ENCODE assay signal across 9 cellular contexts in the genomic region with DNA sequence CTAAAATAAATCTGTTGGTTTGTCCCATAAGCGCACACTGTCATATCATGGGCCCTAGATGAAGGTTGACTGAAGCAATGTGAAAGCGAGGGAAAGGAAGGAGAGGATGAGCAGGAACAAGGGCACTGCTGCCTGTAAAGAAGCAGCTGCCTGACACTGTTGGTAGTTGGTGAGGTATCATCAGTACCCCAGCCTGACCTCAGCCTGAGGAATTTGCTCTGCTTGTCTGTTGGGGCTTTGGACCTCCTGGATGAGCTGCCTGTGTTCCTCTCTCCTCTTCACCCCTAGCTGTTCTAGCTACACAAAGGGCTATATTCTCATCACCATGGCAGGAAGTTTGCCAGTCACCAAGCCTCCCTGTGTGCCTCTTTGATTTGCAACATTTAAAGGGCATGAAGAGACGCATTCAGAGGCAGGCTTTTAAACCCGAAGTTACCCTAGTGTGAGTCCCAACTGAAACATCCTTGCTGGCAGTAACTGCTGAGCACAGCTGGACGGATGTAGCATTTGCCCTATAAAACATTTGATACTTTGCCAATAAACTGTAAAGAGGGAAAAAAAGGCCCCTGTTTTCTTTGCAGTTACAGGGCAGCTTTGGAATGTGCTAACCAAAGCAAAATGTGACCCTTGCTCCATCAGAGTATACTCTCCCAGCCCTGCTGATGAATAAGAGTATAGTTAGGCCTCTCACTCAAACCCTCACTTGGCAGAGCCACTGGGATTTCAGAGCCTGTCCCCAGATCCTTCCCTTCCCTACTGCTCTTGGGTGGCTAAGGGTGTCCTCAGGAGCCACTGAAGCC. TPM values are rescaled to one million over a fixed set of nuclear protein-coding genes. Genes with fewer than 3 reads are reported as not detected.
DNase-seq lines count a peak whose midpoint lies in the region; ATAC-seq and TF ChIP-seq lines count a peak whose summit lies in the region.
"Had no signal": no experiment of that assay in that cellular context is flagged by ENCODE, and none has a peak within 500 bp of the region (broad histone marks: within the 10 kb centered on the region; RNA-seq: fewer than 3 reads in every experiment).

No MANE protein-coding gene starts in this region.

- H3K9me3 ChIP-seq in neural progenitor cell (ENCODE audit: low read depth) = no peaks in the 10 kb centered on the region

- no peaks in the 10 kb centered on the region for H3K27me3 ChIP-seq in ACC112 (ENCODE audit: insufficient read depth, low read length)
- H3K27me3 ChIP-seq in neural progenitor cell = no peaks in the 10 kb centered on the region

- CTCF ChIA-PET in activated CD8-positive, alpha-beta T cell treated with anti-CD3 and anti-CD28 coated beads, Interleukin-2, amount 10 ng/mL, durations not matched to agents 7 days and 5 days (lab: Charles Lee) = no interaction called here

- H3K27ac Mint-ChIP-seq in neural progenitor cell = no peak overlapping the region
- no peak overlapping the region for H3K27ac Mint-ChIP-seq in endothelial cell (ENCODE audit: unreplicated experiment)
- no peak overlapping the region for H3K27ac Mint-ChIP-seq in activated CD8-positive, alpha-beta T cell treated with anti-CD3 and anti-CD28 coated beads, Interleukin-2, amount 10 ng/mL, durations not matched to agents 7 days and 5 days

- DNase-seq in NCI-H2029 treated with DMSO at 0.1 percent for 48 hours (lab: John Stamatoyannopoulos, UW) (peak; percentile 44), fibroblast of gingiva (ENCODE audit: low read depth) (peak; percentile 98), neural progenitor cell (ENCODE audit: low spot score) (no peak), endothelial cell (ENCODE audit: low spot score) (no peak)
- DNase-seq in activated CD8-positive, alpha-beta T cell treated with anti-CD3 and anti-CD28 coated beads, Interleukin-2, amount 10 ng/mL, durations not matched to agents 7 days and 5 days = no peak
- DNase-seq in activated CD4-positive, alpha-beta T cell treated with anti-CD3 and anti-CD28 coated beads for 1 hour = no peak
- DNase-seq: SHP77 had no signal

- no peak for TF ChIP-seq CTCF in neural progenitor cell (IDR thresholded peaks at IDR 0.05)
- TF ChIP-seq CTCF in endothelial cell (IDR thresholded peaks at IDR 0.05; ENCODE audit: unreplicated experiment) = no peak

- peak overlapping the region; percentile 13; the same call in 1 of the 2 replicates for H3K4me3 ChIP-seq in ACC112 (ENCODE audit: low read depth, low read length)
- no peak overlapping the region for H3K4me3 ChIP-seq in neural progenitor cell

- H4K20me1 ChIP-seq in neural progenitor cell (ENCODE audit: low read depth) = no peaks in the 10 kb centered on the region

- no peaks in the 10 kb centered on the region for H3K36me3 Mint-ChIP-seq in neural progenitor cell
- no peaks in the 10 kb centered on the region for H3K36me3 Mint-ChIP-seq in endothelial cell (ENCODE audit: low read depth, unreplicated experiment)
- no peaks in the 10 kb centered on the region for H3K36me3 Mint-ChIP-seq in activated CD8-positive, alpha-beta T cell treated with anti-CD3 and anti-CD28 coated beads, Interleukin-2, amount 10 ng/mL, durations not matched to agents 7 days and 5 days (ENCODE audit: low read depth)

- ATAC-seq in activated CD8-positive, alpha-beta T cell treated with anti-CD3 and anti-CD28 coated beads, Interleukin-2, amount 10 ng/mL, durations not matched to agents 7 days and 5 days = no peak
- ATAC-seq in GM18867 (IDR thresholded peaks at IDR 0.05; ENCODE audit: unreplicated experiment) = no peak

- H3K27ac ChIP-seq in ACC112 (ENCODE audit: low read depth, low read length) (peak overlapping the region; percentile 54), neural progenitor cell (no peak overlapping the region)

- H2AFZ ChIP-seq in ACC112 (ENCODE audit: low read length, unreplicated experiment) = no peak overlapping the region
- peak overlapping the region; percentile 33 for H2AFZ ChIP-seq in neural progenitor cell (replicated peaks)

- H3K27me3 Mint-ChIP-seq in neural progenitor cell (ENCODE audit: insufficient read depth, low read depth) = no peaks in the 10 kb centered on the region
- H3K27me3 Mint-ChIP-seq in endothelial cell (ENCODE audit: unreplicated experiment) = peaks cover 1% of the 10 kb centered on the region
- peaks cover 4% of the 10 kb centered on the region for H3K27me3 Mint-ChIP-seq in activated CD8-positive, alpha-beta T cell treated with anti-CD3 and anti-CD28 coated beads, Interleukin-2, amount 10 ng/mL, durations not matched to agents 7 days and 5 days (ENCODE audit: low read depth)

- H3F3A ChIP-seq in neural progenitor cell (ENCODE audit: low read depth) = no peaks in the 10 kb centered on the region

- no peak overlapping the region for H3K9ac ChIP-seq in neural progenitor cell

- no peaks in the 10 kb centered on the region for H3K79me2 ChIP-seq in ACC112 (ENCODE audit: control insufficient read depth, insufficient read depth, low read length, unreplicated experiment)
- H3K79me2 ChIP-seq in neural progenitor cell (ENCODE audit: low read depth) = no peaks in the 10 kb centered on the region

- POLR2A ChIA-PET in activated CD8-positive, alpha-beta T cell treated with anti-CD3 and anti-CD28 coated beads, Interleukin-2, amount 10 ng/mL, durations not matched to agents 7 days and 5 days (lab: Charles Lee) = no interaction called here

- H3K9me3 Mint-ChIP-seq in neural progenitor cell (no peaks in the 10 kb centered on the region), endothelial cell (ENCODE audit: unreplicated experiment) (no peaks in the 10 kb centered on the region)
- H3K9me3 Mint-ChIP-seq in activated CD8-positive, alpha-beta T cell treated with anti-CD3 and anti-CD28 coated beads, Interleukin-2, amount 10 ng/mL, durations not matched to agents 7 days and 5 days (ENCODE audit: insufficient read depth) = no peaks in the 10 kb centered on the region

- H3K4me3 Mint-ChIP-seq in neural progenitor cell (no peak overlapping the region), endothelial cell (ENCODE audit: unreplicated experiment) (no peak overlapping the region)
- H3K4me3 Mint-ChIP-seq in activated CD8-positive, alpha-beta T cell treated with anti-CD3 and anti-CD28 coated beads, Interleukin-2, amount 10 ng/mL, durations not matched to agents 7 days and 5 days = no peak overlapping the region

- H3K4me2 ChIP-seq in neural progenitor cell = no peak overlapping the region

- peaks cover 21% of the 10 kb centered on the region for H3K4me1 ChIP-seq in ACC112 (ENCODE audit: control insufficient read depth, insufficient read depth, low read length, unreplicated experiment)
- peaks cover 10% of the 10 kb centered on the region for H3K4me1 ChIP-seq in neural progenitor cell

- no peaks in the 10 kb centered on the region for H3K36me3 ChIP-seq in ACC112 (ENCODE audit: insufficient read depth, low read length)
- no peaks in the 10 kb centered on the region for H3K36me3 ChIP-seq in neural progenitor cell

- H3K4me1 Mint-ChIP-seq in neural progenitor cell (peaks cover 32% of the 10 kb centered on the region), endothelial cell (ENCODE audit: unreplicated experiment) (peaks cover 15% of the 10 kb centered on the region)
- peaks cover 2% of the 10 kb centered on the region for H3K4me1 Mint-ChIP-seq in activated CD8-positive, alpha-beta T cell treated with anti-CD3 and anti-CD28 coated beads, Interleukin-2, amount 10 ng/mL, durations not matched to agents 7 days and 5 days (ENCODE audit: low read depth)

RNA-seq across cellular contexts. Expression of gene SPATA6, which starts 22.2 kb away (rescaled TPM):
- total RNA-seq in neural progenitor cell (ENCODE audit: low replicate concordance) (18.2 and 33.5 TPM in 2 replicates), endothelial cell (ENCODE audit: unreplicated experiment) (26.0 TPM)
- under 1 TPM; 0.89 to 0.95 TPM for total RNA-seq in activated CD8-positive, alpha-beta T cell treated with anti-CD3 and anti-CD28 coated beads, Interleukin-2, amount 10 ng/mL, durations not matched to agents 7 days and 5 days

Comparison
In these comparisons a context has a peak if more than half of its experiments do, and no peak if none do; other contexts are left out.
1. DNase-seq: peak in NCI-H2029 treated with DMSO at 0.1 percent for 48 hours (single experiment) and fibroblast of gingiva (single experiment); none in neural progenitor cell (single experiment), endothelial cell (single experiment), activated CD8-positive, alpha-beta T cell treated with anti-CD3 and anti-CD28 coated beads, Interleukin-2, amount 10 ng/mL, durations not matched to agents 7 days and 5 days (single experiment) and activated CD4-positive, alpha-beta T cell treated with anti-CD3 and anti-CD28 coated beads for 1 hour (single experiment).